In the genomic region with DNA sequence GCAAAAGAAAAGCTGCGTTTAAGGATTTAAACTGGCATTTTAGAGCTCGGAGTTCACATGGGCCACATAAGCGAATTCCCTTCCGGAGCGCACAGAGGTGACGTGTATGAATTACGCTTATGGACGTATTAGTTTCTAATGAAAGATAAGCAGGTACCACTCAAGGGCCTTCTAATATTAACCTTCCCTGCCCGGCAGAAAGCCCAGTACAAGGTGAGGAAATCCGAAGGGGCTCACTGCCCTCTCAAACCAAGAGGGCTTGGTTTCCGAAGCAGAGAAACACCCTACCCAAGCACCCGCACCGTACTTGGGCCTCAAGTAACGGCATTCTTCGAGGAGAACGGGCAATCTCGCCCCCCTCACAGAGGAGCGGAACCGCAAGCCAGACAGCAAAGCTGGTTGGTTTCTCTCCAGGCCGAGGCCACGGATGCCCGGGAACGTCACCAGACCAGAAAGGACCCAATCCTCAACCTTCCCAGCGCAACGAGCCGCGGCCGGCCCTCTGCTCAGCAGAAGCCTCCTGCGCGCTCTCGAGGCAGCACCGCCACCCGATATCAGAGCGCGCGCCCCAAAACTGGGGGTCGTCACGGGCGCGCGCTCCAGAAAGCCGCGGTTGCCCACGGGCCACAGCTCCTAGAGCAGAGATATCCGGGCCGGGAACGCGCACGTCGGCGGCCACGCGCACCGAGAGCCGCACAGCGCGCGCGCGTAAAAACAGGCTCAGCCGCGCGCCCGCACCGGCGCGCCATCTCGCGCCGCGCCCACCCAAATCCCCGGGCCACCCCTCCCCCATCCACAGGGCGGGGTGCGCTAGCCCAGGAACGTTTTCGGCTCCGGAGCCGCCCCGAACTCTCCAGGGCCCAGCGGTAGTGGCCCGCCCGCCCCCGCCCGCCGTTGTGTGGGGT, we compare ENCODE assay signal across 8 cellular contexts. TPM values are rescaled to one million over a fixed set of nuclear protein-coding genes. Genes with fewer than 3 reads are reported as not detected.
DNase-seq lines count a peak whose midpoint lies in the region; ATAC-seq and TF ChIP-seq lines count a peak whose summit lies in the region.

No MANE protein-coding gene starts in this region.

- H3K36me3 ChIP-seq in Peyer's patch: peaks cover 0 to 19% (median 0%) of the 10 kb centered on the region in 3 donors

- H3K9me3 ChIP-seq in Peyer's patch: no peaks in the 10 kb centered on the region

- TF ChIP-seq CTCF in GM20000 (IDR thresholded peaks at IDR 0.05; ENCODE audit: extremely low read depth, missing control alignments): no peak
- no peak for TF ChIP-seq CTCF in Peyer's patch (IDR thresholded peaks at IDR 0.05)
- no peak for TF ChIP-seq CTCF in fibroblast of villous mesenchyme (IDR thresholded peaks at IDR 0.05; ENCODE audit: insufficient read depth, low read depth, low read length)
- no peak for TF ChIP-seq CTCF in neural crest cell (conservative IDR thresholded peaks at IDR 0.05)

- H3K36me3 Mint-ChIP-seq in neural crest cell (ENCODE audit: low read depth): no peaks in the 10 kb centered on the region

- H3K4me1 ChIP-seq in Peyer's patch: peaks cover 0 to 37% (median 9%) of the 10 kb centered on the region in 4 donors

- TF ChIP-seq POLR2A in Peyer's patch (IDR thresholded peaks at IDR 0.05): no peak

- ATAC-seq in stimulated activated naive CD8-positive, alpha-beta T cell treated with anti-CD3 and anti-CD28 coated beads, Interleukin-15, amount 100 ng/mL, for 72 hours: peak; percentile 52

- no peaks in the 10 kb centered on the region for H3K27me3 Mint-ChIP-seq in neural crest cell (ENCODE audit: low read depth)
- H3K27me3 Mint-ChIP-seq in stimulated activated naive CD8-positive, alpha-beta T cell treated with anti-CD3 and anti-CD28 coated beads, Interleukin-15, amount 100 ng/mL, for 72 hours: no peaks in the 10 kb centered on the region

- DNase-seq in COR-L47 (lab: John Stamatoyannopoulos, UW): peak; percentile 49
- peak; percentile 78 for DNase-seq in GM20000 (ENCODE audit: low spot score)
- DNase-seq in HS-5 (ENCODE audit: low read depth): peak; percentile 57
- DNase-seq in Peyer's patch: peak; percentile 85 to 93 (median 88)
- DNase-seq in activated effector memory CD4-positive, alpha-beta T cell treated with Interleukin-2 at 50 U/mL for 16 hours: peak; percentile 77
- peak; percentile 95 for DNase-seq in fibroblast of villous mesenchyme (ENCODE audit: low read depth)
- peak; percentile 74 for DNase-seq in neural crest cell (ENCODE audit: low read depth, low spot score)
- peak; percentile 85 to 87 for DNase-seq in stimulated activated naive CD8-positive, alpha-beta T cell treated with anti-CD3 and anti-CD28 coated beads, Interleukin-15, amount 100 ng/mL, for 72 hours

- peak overlapping the region; percentile 94 to 100 (median 97) for H3K27ac ChIP-seq in Peyer's patch

- peaks cover 36% of the 10 kb centered on the region for H3K4me1 Mint-ChIP-seq in neural crest cell
- H3K4me1 Mint-ChIP-seq in stimulated activated naive CD8-positive, alpha-beta T cell treated with anti-CD3 and anti-CD28 coated beads, Interleukin-15, amount 100 ng/mL, for 72 hours: peaks cover 46% of the 10 kb centered on the region

- H3K4me3 ChIP-seq in Peyer's patch: peak overlapping the region; percentile 91 to 100 (median 95)
- H3K4me3 ChIP-seq in fibroblast of villous mesenchyme (ENCODE audit: low read depth, low read length): peak overlapping the region; percentile 98

- peak overlapping the region; percentile 98 for H3K4me3 Mint-ChIP-seq in neural crest cell
- H3K4me3 Mint-ChIP-seq in stimulated activated naive CD8-positive, alpha-beta T cell treated with anti-CD3 and anti-CD28 coated beads, Interleukin-15, amount 100 ng/mL, for 72 hours: peak overlapping the region; percentile 86 to 88

- no peaks in the 10 kb centered on the region for H3K9me3 Mint-ChIP-seq in neural crest cell
- no peaks in the 10 kb centered on the region for H3K9me3 Mint-ChIP-seq in stimulated activated naive CD8-positive, alpha-beta T cell treated with anti-CD3 and anti-CD28 coated beads, Interleukin-15, amount 100 ng/mL, for 72 hours

- H3K27ac Mint-ChIP-seq in neural crest cell (ENCODE audit: unreplicated experiment): peak overlapping the region; percentile 94
- peak overlapping the region; percentile 94 to 98 for H3K27ac Mint-ChIP-seq in stimulated activated naive CD8-positive, alpha-beta T cell treated with anti-CD3 and anti-CD28 coated beads, Interleukin-15, amount 100 ng/mL, for 72 hours

- no peaks in the 10 kb centered on the region for H3K27me3 ChIP-seq in Peyer's patch

RNA-seq across cellular contexts. Expression of gene QRICH1, which starts 0.7 kb away (rescaled TPM):
- 100 to 1,000 TPM in 2 of 4 donors, 10 to 100 TPM in 2; 61.1 to 132 (median 99.7) TPM for total RNA-seq in Peyer's patch
- total RNA-seq in fibroblast of villous mesenchyme: 181 and 188 TPM in 2 replicates
- total RNA-seq in neural crest cell: 153 and 158 TPM in 2 replicates

RNA-seq across cellular contexts. Expression of gene QARS1, which starts 11.4 kb away (rescaled TPM):
- total RNA-seq in Peyer's patch (100 to 1,000 TPM; 295 to 361 (median 342) TPM), fibroblast of villous mesenchyme (215 and 302 TPM in 2 replicates), neural crest cell (348 and 382 TPM in 2 replicates)

RNA-seq across cellular contexts. Expression of gene USP19, which starts 27.4 kb away (rescaled TPM):
- total RNA-seq in Peyer's patch: 10 to 100 TPM; 42.9 to 96.0 (median 61.8) TPM
- total RNA-seq in fibroblast of villous mesenchyme: 30.3 and 36.3 TPM in 2 replicates
- 71.8 and 72.6 TPM in 2 replicates for total RNA-seq in neural crest cell

RNA-seq across cellular contexts. Expression of gene LAMB2, which starts 39.6 kb away (rescaled TPM):
- total RNA-seq in Peyer's patch (100 to 1,000 TPM; 293 to 476 (median 348) TPM), fibroblast of villous mesenchyme (369 and 378 TPM in 2 replicates), neural crest cell (108 and 120 TPM in 2 replicates)

Comparison
In these comparisons a context has a peak if more than half of its experiments do, and no peak if none do; other contexts are left out.
1. Peak in every context shown above with its lines: DNase-seq, ATAC-seq, H3K4me3 ChIP-seq and H3K27ac ChIP-seq.